In the genomic region with DNA sequence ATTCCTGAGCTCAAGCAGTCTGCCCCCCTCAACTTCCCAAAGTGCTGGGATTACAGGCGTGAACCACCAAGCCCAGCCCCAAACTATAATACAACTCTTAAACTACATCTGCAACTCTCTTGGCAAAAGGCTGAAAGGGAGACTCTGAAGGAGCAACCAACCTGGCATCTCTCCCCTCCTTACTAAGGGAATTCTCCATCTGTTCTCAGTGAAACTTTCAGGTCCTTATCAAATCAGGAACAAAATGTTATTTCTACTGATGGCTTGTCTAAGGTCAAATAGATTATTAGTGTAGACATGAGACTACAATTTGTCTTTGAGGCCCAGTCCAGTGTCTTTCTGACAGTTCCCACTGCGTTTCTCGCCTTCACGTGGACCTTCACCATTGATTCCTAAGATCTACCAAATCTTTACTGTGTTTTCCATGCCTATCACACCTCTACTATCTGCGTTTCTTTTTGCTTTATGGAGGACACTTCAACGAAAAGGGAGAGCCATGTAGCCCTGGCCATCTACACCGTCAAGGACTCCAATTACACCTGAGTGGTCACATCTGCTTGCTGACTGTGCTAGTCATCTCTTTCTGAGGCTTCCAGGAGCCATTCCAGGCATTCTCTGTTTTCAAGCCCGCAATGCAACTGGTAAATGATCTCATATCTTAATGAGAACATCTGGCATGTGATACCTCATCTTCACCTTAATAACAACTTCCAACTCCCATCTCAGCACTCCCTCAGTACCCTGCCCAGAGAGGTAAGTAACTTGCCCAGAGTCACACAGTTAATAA, we compare ENCODE assay signal across 20 cellular contexts.
"Had no signal": no experiment of that assay in that cellular context is flagged by ENCODE, and none has a peak within 500 bp of the region (broad histone marks: within the 10 kb centered on the region; RNA-seq: fewer than 3 reads in every experiment).

No MANE protein-coding gene starts in this region.

- H3K27ac ChIP-seq: brain microvascular endothelial cell, colonic mucosa, neutrophil, ovary, stomach, vagina had no signal

- H3K4me3 ChIP-seq: colonic mucosa, dorsolateral prefrontal cortex, ovary, stomach, vagina had no signal

- H3K27me3 ChIP-seq: brain microvascular endothelial cell, colonic mucosa, neutrophil, ovary, stomach, vagina had no signal

- H3K4me1 ChIP-seq: colonic mucosa, vagina had no signal

- H3K36me3 ChIP-seq: brain microvascular endothelial cell, colonic mucosa, neutrophil, ovary, stomach, vagina had no signal

- H3K9me3 ChIP-seq: colonic mucosa, neutrophil, ovary, vagina had no signal

- ATAC-seq: activated naive CD4-positive, alpha-beta T cell treated with anti-CD3 and anti-CD28 coated beads, Interleukin-2, amount 50 U/mL, for 72 hours; effector memory CD8-positive, alpha-beta T cell; esophagus mucosa; sciatic nerve; stimulated activated effector memory CD8-positive, alpha-beta T cell treated with anti-CD3 and anti-CD28 coated beads, Interleukin-12 subunit alpha, Interleukin-12 subunit beta, amount 100 ng/mL, for 72 hours had no signal

- DNase-seq: activated CD4-positive, alpha-beta memory T cell treated with anti-CD3 and anti-CD28 coated beads, Interleukin-2, amount 10 ng/mL, durations not matched to agents 7 days and 5 days; activated CD4-positive, alpha-beta T cell treated with anti-CD3 and anti-CD28 coated beads for 48 hours; activated T-cell treated with anti-CD3 and anti-CD28 coated beads for 4 hours; aorta; brain microvascular endothelial cell; colonic mucosa; dorsolateral prefrontal cortex; effector memory CD8-positive, alpha-beta T cell; foreskin melanocyte; hippocampal formation; ovary; small intestine; stimulated activated CD4-positive, alpha-beta T cell treated with anti-CD3 and anti-CD28 coated beads, Interleukin-2, amount 100 ng/mL, for 24 hours; stomach had no signal
